Comparison of ENCODE assay signal across 1 cellular context in genomic region chr17:62064791-62065563, GRCh38.
TF ChIP-seq lines count a peak whose summit lies in the region.

A gene with protein sequence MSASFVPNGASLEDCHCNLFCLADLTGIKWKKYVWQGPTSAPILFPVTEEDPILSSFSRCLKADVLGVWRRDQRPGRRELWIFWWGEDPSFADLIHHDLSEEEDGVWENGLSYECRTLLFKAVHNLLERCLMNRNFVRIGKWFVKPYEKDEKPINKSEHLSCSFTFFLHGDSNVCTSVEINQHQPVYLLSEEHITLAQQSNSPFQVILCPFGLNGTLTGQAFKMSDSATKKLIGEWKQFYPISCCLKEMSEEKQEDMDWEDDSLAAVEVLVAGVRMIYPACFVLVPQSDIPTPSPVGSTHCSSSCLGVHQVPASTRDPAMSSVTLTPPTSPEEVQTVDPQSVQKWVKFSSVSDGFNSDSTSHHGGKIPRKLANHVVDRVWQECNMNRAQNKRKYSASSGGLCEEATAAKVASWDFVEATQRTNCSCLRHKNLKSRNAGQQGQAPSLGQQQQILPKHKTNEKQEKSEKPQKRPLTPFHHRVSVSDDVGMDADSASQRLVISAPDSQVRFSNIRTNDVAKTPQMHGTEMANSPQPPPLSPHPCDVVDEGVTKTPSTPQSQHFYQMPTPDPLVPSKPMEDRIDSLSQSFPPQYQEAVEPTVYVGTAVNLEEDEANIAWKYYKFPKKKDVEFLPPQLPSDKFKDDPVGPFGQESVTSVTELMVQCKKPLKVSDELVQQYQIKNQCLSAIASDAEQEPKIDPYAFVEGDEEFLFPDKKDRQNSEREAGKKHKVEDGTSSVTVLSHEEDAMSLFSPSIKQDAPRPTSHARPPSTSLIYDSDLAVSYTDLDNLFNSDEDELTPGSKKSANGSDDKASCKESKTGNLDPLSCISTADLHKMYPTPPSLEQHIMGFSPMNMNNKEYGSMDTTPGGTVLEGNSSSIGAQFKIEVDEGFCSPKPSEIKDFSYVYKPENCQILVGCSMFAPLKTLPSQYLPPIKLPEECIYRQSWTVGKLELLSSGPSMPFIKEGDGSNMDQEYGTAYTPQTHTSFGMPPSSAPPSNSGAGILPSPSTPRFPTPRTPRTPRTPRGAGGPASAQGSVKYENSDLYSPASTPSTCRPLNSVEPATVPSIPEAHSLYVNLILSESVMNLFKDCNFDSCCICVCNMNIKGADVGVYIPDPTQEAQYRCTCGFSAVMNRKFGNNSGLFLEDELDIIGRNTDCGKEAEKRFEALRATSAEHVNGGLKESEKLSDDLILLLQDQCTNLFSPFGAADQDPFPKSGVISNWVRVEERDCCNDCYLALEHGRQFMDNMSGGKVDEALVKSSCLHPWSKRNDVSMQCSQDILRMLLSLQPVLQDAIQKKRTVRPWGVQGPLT (N-terminal part only) (minus strand): TSS chr17:62065278. CDS start chr17:62065205, 73 bp downstream.

TF ChIP-seq in liver, 16 proteins besides CTCF, POLR2A, EP300 and RAD21 (continued from another document):
- TF ChIP-seq HNF4G (IDR thresholded peaks at IDR 0.05), result no peak
- no peak for TF ChIP-seq YY1 (IDR thresholded peaks at IDR 0.05)
- no peak for TF ChIP-seq GABPA (IDR thresholded peaks at IDR 0.05 in 1 of 2, conservative IDR thresholded peaks at IDR 0.05 in 1 of 2)
- no peak for TF ChIP-seq HNF4A (conservative IDR thresholded peaks at IDR 0.05)
- TF ChIP-seq RXRA (IDR thresholded peaks at IDR 0.05), result no peak
